ENCODE assay signal across 12 cellular contexts in the genomic region with DNA sequence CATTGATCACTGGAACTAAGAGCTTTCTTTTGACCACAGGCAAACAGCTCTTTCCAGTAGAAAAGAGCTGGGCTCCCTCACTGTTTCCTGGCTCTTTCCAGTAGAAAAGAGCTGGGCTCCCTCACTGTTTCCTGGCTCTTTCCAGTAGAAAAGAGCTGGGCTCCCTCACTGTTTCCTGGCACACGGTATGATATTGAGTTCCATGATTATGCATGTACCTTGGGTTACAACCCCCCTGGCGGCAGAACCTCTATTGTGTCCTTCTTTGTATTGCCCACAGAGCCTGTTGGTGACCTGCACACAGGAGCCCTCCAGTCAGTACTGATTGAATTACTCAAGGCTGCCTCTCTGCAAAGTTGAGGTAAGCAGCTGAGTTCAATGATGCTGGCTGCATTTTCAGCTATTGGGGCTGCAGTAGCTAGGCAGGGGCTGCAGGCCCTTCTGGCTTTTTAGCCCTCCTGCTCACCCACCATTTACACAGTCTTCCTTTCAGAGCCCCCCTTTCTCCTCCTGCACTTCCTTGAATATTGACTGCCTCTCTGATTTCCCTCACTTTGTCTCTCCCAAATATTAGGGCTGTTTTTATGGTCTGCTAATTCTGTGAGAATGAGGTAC. TPM values are rescaled to one million over a fixed set of nuclear protein-coding genes. Genes with fewer than 3 reads are reported as not detected.
DNase-seq lines count a peak whose midpoint lies in the region; ATAC-seq and TF ChIP-seq lines count a peak whose summit lies in the region.
"Had no signal": no experiment of that assay in that cellular context is flagged by ENCODE, and none has a peak within 500 bp of the region (broad histone marks: within the 10 kb centered on the region; RNA-seq: fewer than 3 reads in every experiment).

No MANE protein-coding gene starts in this region.

- no peaks in the 10 kb centered on the region for H3K27me3 ChIP-seq in thyroid gland
- no peaks in the 10 kb centered on the region for H3K27me3 ChIP-seq in tibial nerve

- DNase-seq in M059J (ENCODE audit: low read depth) (peak; percentile 37), NCI-H82 (lab: John Stamatoyannopoulos, UW) (peak; percentile 71), epithelial cell of esophagus (ENCODE audit: low read depth) (peak; percentile 41), thyroid gland (peak; percentile 43 to 51), tibial nerve (ENCODE audit: low spot score in 2 of 2) (no peak), Right ventricle myocardium superior (no peak), GM13977 (ENCODE audit: low spot score) (no peak)
- DNase-seq: central memory CD4-positive, alpha-beta T cell; DND-41; stimulated activated naive B cell treated with anti-CD40 and anti-IgM and Interleukin-4, amounts not matched to agents 10 μg/mL and 1 μg/mL and 100 μg/mL, for 72 hours had no signal

- peak; percentile 19 for TF ChIP-seq CTCF in epithelial cell of esophagus (IDR thresholded peaks at IDR 0.05; ENCODE audit: insufficient read depth, low read depth, low read length, missing control alignments)
- peak in 2 of 6 experiments; percentile 15 to 16 for TF ChIP-seq CTCF in thyroid gland (IDR thresholded peaks at IDR 0.05)
- TF ChIP-seq CTCF in tibial nerve (IDR thresholded peaks at IDR 0.05): no peak
- no peak for TF ChIP-seq CTCF in GM13977 (IDR thresholded peaks at IDR 0.05; ENCODE audit: extremely low read depth, insufficient read depth, missing control alignments)

- H3K9me3 ChIP-seq in thyroid gland: no peaks in the 10 kb centered on the region
- H3K9me3 ChIP-seq in tibial nerve: no peaks in the 10 kb centered on the region

- H3K4me1 ChIP-seq in thyroid gland (peaks cover 19 to 30% of the 10 kb centered on the region in 2 donors), tibial nerve (no peaks in the 10 kb centered on the region)

- peak overlapping the region; percentile 9 to 75 (median 54) for H3K27ac ChIP-seq in thyroid gland
- no peak overlapping the region for H3K27ac ChIP-seq in tibial nerve

- no peak overlapping the region for H3K4me3 ChIP-seq in epithelial cell of esophagus (ENCODE audit: low read length)
- H3K4me3 ChIP-seq in thyroid gland (replicated peaks in 1 of 3): no peak overlapping the region
- H3K4me3 ChIP-seq in tibial nerve: no peak overlapping the region
- H3K4me3 ChIP-seq: skin epidermis had no signal

- TF ChIP-seq EP300 in tibial nerve (IDR thresholded peaks at IDR 0.05): no peak

- H3K36me3 ChIP-seq in thyroid gland (no peaks in the 10 kb centered on the region), tibial nerve (no peaks in the 10 kb centered on the region)

- in situ Hi-C loops in GM13977 (cut with MboI; ENCODE audit: low pct_unique_long_range_greater_than_20kb, low sequenced_read_pairs, unreplicated experiment): no loop called here

- TF ChIP-seq POLR2A in thyroid gland (IDR thresholded peaks at IDR 0.05): no peak
- TF ChIP-seq POLR2A in tibial nerve (IDR thresholded peaks at IDR 0.05): no peak

- ATAC-seq in Right ventricle myocardium superior (ENCODE audit: poor library complexity): no peak
- ATAC-seq: stimulated activated naive B cell treated with anti-CD40 and anti-IgM and Interleukin-4, amounts not matched to agents 10 μg/mL and 1 μg/mL and 100 μg/mL, for 72 hours had no signal

- intact Hi-C loops in thyroid gland (cut with DNase I): no loop called here
- intact Hi-C loops in Right ventricle myocardium superior (cut with DNase I): no loop called here

- WGBS in thyroid gland, 2 donors: 15 to 38% methylated on average over 2 of the region's 2 CpGs
- 29 to 48% methylated on average over 2 of the region's 2 CpGs for WGBS in tibial nerve, 2 donors

RNA-seq across cellular contexts. Expression of gene ACKR2, which starts 10.2 kb away (rescaled TPM):
- 0.02 TPM in 1 of 2 replicates, not detected in the other for total RNA-seq in M059J (2014; rRNA removed; shearing (Covaris generic))
- 10 to 100 TPM in 2 of 4 donors, 1 to 10 TPM in 2; 5.6 to 15.3 (median 10.7) TPM for total RNA-seq in thyroid gland
- total RNA-seq in tibial nerve: 10 to 100 TPM; 25.2 to 59.0 (median 38.6) TPM
- total RNA-seq in Right ventricle myocardium superior: 0.43 TPM

RNA-seq across cellular contexts. Expression of gene HIGD1A, which starts 15.2 kb away (rescaled TPM):
- 138 and 163 TPM in 2 replicates for total RNA-seq in M059J (2014; rRNA removed; shearing (Covaris generic))
- total RNA-seq in thyroid gland (100 to 1,000 TPM; 171 to 217 (median 211) TPM), tibial nerve (100 to 1,000 TPM; 155 to 204 (median 186) TPM), Right ventricle myocardium superior (320 TPM)

RNA-seq across cellular contexts. Expression of gene CCDC13, which starts 46.4 kb away (rescaled TPM):
- total RNA-seq in M059J (2014; rRNA removed; shearing (Covaris generic)): 0.62 TPM in 1 of 2 replicates, not detected in the other
- total RNA-seq in thyroid gland: 1 to 10 TPM; 4.0 to 7.7 (median 6.0) TPM
- total RNA-seq in tibial nerve: 10 to 100 TPM in 1 of 4 donors, 1 to 10 TPM in 3; 1.7 to 12.6 (median 2.0) TPM
- 0.24 TPM for total RNA-seq in Right ventricle myocardium superior

RNA-seq across cellular contexts. Expression of gene CYP8B1, which starts 56.2 kb away (rescaled TPM):
- total RNA-seq in M059J (2014; rRNA removed; shearing (Covaris generic)): not detected in 2 replicates
- total RNA-seq in thyroid gland (not detected), tibial nerve (not detected), Right ventricle myocardium superior (not detected)
- total RNA-seq: fibroblast of villous mesenchyme had no signal

Comparison
In these comparisons a context has a peak if more than half of its experiments do, and no peak if none do; other contexts are left out.
1. DNase-seq: peak in M059J (single experiment), NCI-H82 (single experiment), epithelial cell of esophagus (single experiment) and thyroid gland (2 of 2); none in tibial nerve (0 of 2), Right ventricle myocardium superior (single experiment) and GM13977 (single experiment).
2. H3K27ac ChIP-seq: peak in thyroid gland (3 of 3); none in tibial nerve (0 of 4).